In the genomic region with DNA sequence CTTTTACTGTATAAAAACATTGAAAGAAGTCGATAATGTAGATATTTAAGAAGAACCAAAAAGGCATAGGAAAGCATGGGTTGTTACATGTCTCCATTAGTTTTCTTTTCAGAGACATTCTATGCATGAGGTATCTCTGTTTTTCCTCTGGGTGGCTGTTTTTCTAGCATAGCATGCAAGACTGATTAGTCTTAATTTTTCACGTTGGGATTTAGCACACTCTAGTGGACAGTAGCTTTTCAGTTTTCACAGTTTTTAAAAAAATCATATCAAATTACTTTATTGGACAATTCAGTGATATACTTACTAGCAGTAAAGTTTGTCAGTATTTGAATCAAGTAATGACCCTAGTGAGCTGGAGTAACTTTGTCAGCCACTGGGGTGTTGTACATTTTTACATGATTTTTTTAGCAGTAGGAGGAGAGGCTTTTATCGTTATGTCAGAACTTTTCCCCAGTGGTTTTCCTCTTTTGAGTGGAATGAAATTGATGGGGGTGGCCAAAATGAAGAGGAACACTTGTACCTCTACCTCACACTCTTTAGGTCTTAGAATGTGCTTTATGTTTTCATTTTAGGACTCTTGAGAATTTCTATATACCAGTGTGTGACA, we compare ENCODE assay signal across 8 cellular contexts. TPM values are rescaled to one million over a fixed set of nuclear protein-coding genes. Genes with fewer than 3 reads are reported as not detected.
DNase-seq lines count a peak whose midpoint lies in the region; ATAC-seq, FAIRE-seq and TF ChIP-seq lines count a peak whose summit lies in the region.

No MANE protein-coding gene starts in this region.

- 41% methylated on average over 3 of the region's 3 CpGs for WGBS in K562 (ENCODE audit: insufficient coverage, low coverage, missing lambda C conversion rate)

- no peak overlapping the region for H3K4me2 ChIP-seq in K562 (ENCODE audit: insufficient read depth, low read length)

- in situ Hi-C loops in K562 (cut with MboI), result no loop called here

- H3K4me1 ChIP-seq in K562 (replicated peaks in 1 of 2; ENCODE audit: control insufficient read depth in 2 of 2, insufficient read depth in 2 of 2, low read length in 2 of 2), result no peaks in the 10 kb centered on the region; a peak in 1 of 5 replicates
- no peaks in the 10 kb centered on the region for H3K4me1 ChIP-seq in vagina

- H3K36me3 ChIP-seq in K562 (ENCODE audit: control insufficient read depth, insufficient read depth, low read length) (0 out of 3 replicates have a peak, but pooled peaks cover 3% of the 10 kb centered on the region), vagina (no peaks in the 10 kb centered on the region)

- no peaks in the 10 kb centered on the region for H3K9me3 ChIP-seq in K562 (replicated peaks; ENCODE audit: control insufficient read depth, insufficient read depth, low read depth, low read length)
- no peaks in the 10 kb centered on the region for H3K9me3 ChIP-seq in vagina

- no peaks in the 10 kb centered on the region for H4K20me1 ChIP-seq in K562 (replicated peaks; ENCODE audit: control insufficient read depth, insufficient read depth, low read length)

- no peak overlapping the region for H3K4me3 ChIP-seq in K562
- H3K4me3 ChIP-seq in vagina, result no peak overlapping the region

- peak; percentile 28 to 67; a peak in 3 of 4 replicates for TF ChIP-seq RAD21 in K562 (CRISPR knock-in tag; conservative IDR thresholded peaks at IDR 0.05 in 1 of 2, IDR thresholded peaks at IDR 0.05 in 1 of 2)

- H3K79me2 ChIP-seq in K562 (ENCODE audit: control insufficient read depth, insufficient read depth, low read length), result no peaks in the 10 kb centered on the region

- H3K9me1 ChIP-seq in K562 (ENCODE audit: control insufficient read depth, insufficient read depth, low read length), result no peaks in the 10 kb centered on the region

- DNase-seq in AG08395 (ENCODE audit: low spot score) (peak; percentile 48), GM12891 (ENCODE audit: insufficient read length, low spot score) (no peak), NCI-H226 (peak; percentile 12), K562 (ENCODE audit: extremely low read depth in 1 of 4, low spot score in 3 of 4) (peak in 2 of 4 experiments; percentile 9 to 39), left kidney (ENCODE audit: low read depth, low spot score) (peak; percentile 83), vagina (ENCODE audit: extremely low spot score in 2 of 2) (no peak), UCSD-AML1 (lab: John Stamatoyannopoulos, UW; ENCODE audit: unreplicated experiment) (no peak)

- ATAC-seq in K562, result peak; percentile 83
- ATAC-seq in GM19455 (IDR thresholded peaks at IDR 0.05; ENCODE audit: unreplicated experiment), result no peak

- CTCF ChIA-PET in K562 (lab: Yijun Ruan, JAX; ENCODE audit: low intra/inter-chr PET ratio), result interaction anchor here (1.7 kb wide), 1 partner anchor 223 kb away, joined by 6 read pairs; no protein-coding TSS in a partner anchor

- POLR2A ChIA-PET in K562 (lab: Yijun Ruan, JAX), result interaction anchor here (0.7 kb wide), 1 partner anchor 311 kb away, joined by 3 read pairs; no protein-coding TSS in a partner anchor

- no TSS peak for BruUV-seq in K562 (replicated peaks; lab: Mats Ljungman, UMichigan)

- TF ChIP-seq POLR2A in GM12891 (IDR thresholded peaks at IDR 0.05; ENCODE audit: low read depth, low read length) (no peak), K562 (conservative IDR thresholded peaks at IDR 0.05) (no peak), vagina (IDR thresholded peaks at IDR 0.05) (no peak)

- H2AFZ ChIP-seq in K562 (ENCODE audit: low read depth, low read length), result no peak overlapping the region

- no peak overlapping the region for H3K9ac ChIP-seq in K562 (ENCODE audit: insufficient read depth in 1 of 2, low read depth in 2 of 2, low read length in 2 of 2)

- TF ChIP-seq EP300 in K562 (IDR thresholded peaks at IDR 0.05; ENCODE audit: low read length), result no peak

- FAIRE-seq in GM12891 (lab: Jason Lieb, UNC), result peak; percentile 35
- peak; percentile 79 for FAIRE-seq in K562 (lab: Jason Lieb, UNC)

- TF ChIP-seq CTCF in K562 (IDR thresholded peaks at IDR 0.05 in 2 of 3, conservative IDR thresholded peaks at IDR 0.05 in 1 of 3; ENCODE audit: insufficient read depth in 2 of 3, low read depth in 1 of 3, low read length in 3 of 3), result peak; percentile 44 to 73 (median 66); a peak in 5 of 6 replicates
- TF ChIP-seq CTCF in vagina (IDR thresholded peaks at IDR 0.05), result peak in 2 of 3 experiments; percentile 18 to 33

- H3K27ac ChIP-seq in K562 (ENCODE audit: extremely low read depth, low read depth, low read length) (no peak overlapping the region), vagina (no peak overlapping the region)

- no peaks in the 10 kb centered on the region for H3K27me3 ChIP-seq in K562 (ENCODE audit: control insufficient read depth in 2 of 2, insufficient read depth in 2 of 2, low read length in 2 of 2)
- H3K27me3 ChIP-seq in vagina, result no peaks in the 10 kb centered on the region

- intact Hi-C loops in K562 (cut with micrococcal nuclease) (loop anchor here (10.0 kb wide), 1 partner anchor 314 kb away; no protein-coding TSS in a partner anchor), vagina (cut with DNase I) (no loop called here)

TF ChIP-seq in GM12891, 5 proteins besides CTCF, POLR2A, EP300 and RAD21:
- TF ChIP-seq POLR2AphosphoS5 (IDR thresholded peaks at IDR 0.05; ENCODE audit: low read depth, low read length), result no peak
- TF ChIP-seq TAF1 (IDR thresholded peaks at IDR 0.05; ENCODE audit: low read depth, low read length), result no peak
- TF ChIP-seq POU2F2 (IDR thresholded peaks at IDR 0.05; ENCODE audit: low read depth, low read length), result no peak
- TF ChIP-seq PAX5 (IDR thresholded peaks at IDR 0.05; ENCODE audit: insufficient read depth, low read length, severe bottlenecking), result no peak
- TF ChIP-seq SPI1 (IDR thresholded peaks at IDR 0.05; ENCODE audit: low read depth, low read length), result no peak
TF ChIP-seq in GM12891: peak in this region for 0.

TF ChIP-seq in K562, 482 proteins besides CTCF, POLR2A, EP300 and RAD21:
- no peak for TF ChIP-seq ZNF274 (IDR thresholded peaks at IDR 0.05; ENCODE audit: borderline replicate concordance, low read depth, low read length)
- no peak for TF ChIP-seq PBX2 (CRISPR knock-in tag; IDR thresholded peaks at IDR 0.05; ENCODE audit: low read depth)
- 0 out of 2 replicates have a peak, but pooled peaks have one; percentile 7 for TF ChIP-seq PBX2 (tag; conservative IDR thresholded peaks at IDR 0.05; ENCODE audit: low read depth)
- 0 out of 2 replicates have a peak, but pooled peaks have one; percentile 22 for TF ChIP-seq ZNF384 (IDR thresholded peaks at IDR 0.05; ENCODE audit: low read depth, low read length)

RNA-seq across cellular contexts. Expression of gene SEC22A, which starts 57.2 kb away (rescaled TPM):
- polyA plus RNA-seq in GM12891 (2012; ENCODE audit: low read depth, missing spikeins), result 15.1 TPM
- 18.1 and 37.0 TPM in 2 replicates for total RNA-seq in K562 (2011; cell fraction: chromatin; rRNA removed; ENCODE audit: low replicate concordance)
- total RNA-seq in K562 (2011; cell fraction: nucleolus; rRNA removed), result 14.5 and 21.4 TPM in 2 replicates
- 20.3 and 24.5 TPM in 2 replicates for total RNA-seq in K562 (2011; cell fraction: nucleoplasm; rRNA removed)
- 9.5 and 13.3 TPM in 2 replicates for total RNA-seq in K562 (2014; rRNA removed)
- 20.5 and 24.9 TPM in 2 replicates for total RNA-seq in K562 (2014; rRNA removed; fragmentation: Illumina TruSeq; extraction: Trizol)
- total RNA-seq in K562 (2015; rRNA removed; fragmentation: Illumina TruSeq; extraction: Trizol), result 18.5 and 19.5 TPM in 2 replicates
- 7.9 and 13.5 TPM in 2 replicates for total RNA-seq in K562 (2021)
- 26.6 and 32.3 TPM in 2 replicates for polyA plus RNA-seq in K562 (2011; rRNA removed)
- 15.2 and 28.5 TPM in 2 replicates for polyA plus RNA-seq in K562 (2011; cell fraction: cytosol; rRNA removed)
- 14.0 and 25.8 TPM in 2 replicates for polyA plus RNA-seq in K562 (2011; cell fraction: nucleus; rRNA removed)
- polyA plus RNA-seq in K562 (2012), result 11.0 and 14.3 TPM in 2 replicates
- 20.0 and 24.1 TPM in 2 replicates for polyA plus RNA-seq in K562 (2014; fragmentation: Illumina TruSeq; extraction: Trizol)
- polyA plus RNA-seq in K562 (2014; fragmentation: Nextera tagmentation; extraction: Ambion mirVana), result 10 to 100 TPM; 35.7 to 44.5 TPM
- 13.5 and 18.6 TPM in 2 replicates for polyA plus RNA-seq in K562 (2014; rRNA removed)
- polyA minus RNA-seq in K562 (2011; rRNA and poly(A)+ RNA removed), result 15.8 and 20.5 TPM in 2 replicates
- 4.4 and 9.3 TPM in 2 replicates for polyA minus RNA-seq in K562 (2011; cell fraction: cytosol; rRNA and poly(A)+ RNA removed)
- 10.4 and 15.9 TPM in 2 replicates for polyA minus RNA-seq in K562 (2011; cell fraction: nucleus; rRNA and poly(A)+ RNA removed)
- total RNA-seq in vagina, result 17.7 TPM

Comparison
In these comparisons a context has a peak if more than half of its experiments do, and no peak if none do; other contexts are left out.
1. DNase-seq: peak in AG08395 (single experiment), NCI-H226 (single experiment) and left kidney (single experiment); none in GM12891 (single experiment), vagina (0 of 2) and UCSD-AML1 (single experiment).